Comparison of ENCODE assay signal across 2 cellular contexts in genomic region chr1:212452323-212453155, GRCh38.
A peak's percentile ranks its signal among the peaks of the same experiment; 100 is the strongest.
TF ChIP-seq lines count a peak whose summit lies in the region.

No MANE protein-coding gene starts in this region.

TF ChIP-seq in HepG2, 621 proteins besides CTCF, POLR2A, EP300 and RAD21:
- no peak for TF ChIP-seq NPAS2 (CRISPR knock-in tag; IDR thresholded peaks at IDR 0.05; ENCODE audit: borderline replicate concordance)
- TF ChIP-seq HNRNPH1 (optimal IDR thresholded peaks at IDR 0.05; ENCODE audit: low read depth, low read length) = no peak
- no peak for TF ChIP-seq HMGXB3 (CRISPR knock-in tag; IDR thresholded peaks at IDR 0.05; ENCODE audit: borderline replicate concordance)
- TF ChIP-seq MNT (IDR thresholded peaks at IDR 0.05) = peak; percentile 50
- TF ChIP-seq RNF219 (CRISPR knock-in tag; IDR thresholded peaks at IDR 0.05) = no peak
- no peak for TF ChIP-seq TAF15 (IDR thresholded peaks at IDR 0.05; ENCODE audit: low read depth, low read length, poor library complexity, severe bottlenecking)
- no peak for TF ChIP-seq ZNF275 (CRISPR knock-in tag; IDR thresholded peaks at IDR 0.05; ENCODE audit: borderline replicate concordance)
TF ChIP-seq in HepG2: peak in this region for 1.

TF ChIP-seq in HEK293T, 16 proteins besides CTCF, POLR2A, EP300 and RAD21:
- TF ChIP-seq ARNT (IDR thresholded peaks at IDR 0.05) (no peak), CTBP1 (IDR thresholded peaks at IDR 0.05; ENCODE audit: borderline replicate concordance) (no peak), L3MBTL2 (conservative IDR thresholded peaks at IDR 0.05) (no peak), PKNOX1 (IDR thresholded peaks at IDR 0.05) (no peak), SUZ12 (IDR thresholded peaks at IDR 0.05) (no peak), NFRKB (IDR thresholded peaks at IDR 0.05) (no peak), FOXA1 (IDR thresholded peaks at IDR 0.05) (no peak), TARDBP (IDR thresholded peaks at IDR 0.05) (no peak), ELF4 (IDR thresholded peaks at IDR 0.05) (no peak), HDGF (IDR thresholded peaks at IDR 0.05; ENCODE audit: borderline replicate concordance) (no peak), FOXK2 (IDR thresholded peaks at IDR 0.05) (no peak), SP1 (IDR thresholded peaks at IDR 0.05) (no peak), LEF1 (IDR thresholded peaks at IDR 0.05; ENCODE audit: borderline replicate concordance) (no peak), ZNF384 (IDR thresholded peaks at IDR 0.05) (no peak), BHLHE40 (IDR thresholded peaks at IDR 0.05; ENCODE audit: borderline replicate concordance) (no peak), FOXM1 (IDR thresholded peaks at IDR 0.05; ENCODE audit: borderline replicate concordance) (no peak)
